ENCODE assay signal across 1 cellular context in the genomic region with DNA sequence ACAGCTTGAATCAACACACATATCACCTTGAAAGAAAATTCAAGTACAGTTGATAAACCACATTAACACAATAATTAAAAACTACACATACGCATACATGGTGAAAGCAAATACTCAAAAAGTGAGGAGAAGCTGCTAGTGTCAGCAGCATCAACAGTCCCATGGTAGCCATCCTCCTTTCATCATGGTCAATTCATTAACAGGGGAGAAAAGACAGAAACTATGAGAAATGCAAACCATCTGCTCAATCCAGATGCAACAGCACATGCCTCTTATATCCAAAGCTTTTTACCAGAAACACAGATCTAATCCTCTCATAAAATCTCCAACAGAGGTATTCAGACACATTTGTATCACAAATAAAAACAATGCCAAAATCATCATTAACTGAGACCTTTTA.
TF ChIP-seq lines count a peak whose summit lies in the region.

No MANE protein-coding gene starts in this region.

TF ChIP-seq in SK-N-SH, 30 proteins besides CTCF, POLR2A, EP300 and RAD21 (continued from another document):
- TF ChIP-seq POLR2AphosphoS5 (IDR thresholded peaks at IDR 0.05; ENCODE audit: low read depth, low read length) = peak; percentile 83
- TF ChIP-seq USF2 (IDR thresholded peaks at IDR 0.05; ENCODE audit: borderline replicate concordance, low read depth, low read length) = no peak
- no peak for TF ChIP-seq SMC3 (IDR thresholded peaks at IDR 0.05; ENCODE audit: low read depth, low read length)
- TF ChIP-seq JUND (IDR thresholded peaks at IDR 0.05) = no peak
- TF ChIP-seq SIN3A (IDR thresholded peaks at IDR 0.05; ENCODE audit: borderline replicate concordance, low read depth, low read length) = no peak
- TF ChIP-seq, protein P1, sequence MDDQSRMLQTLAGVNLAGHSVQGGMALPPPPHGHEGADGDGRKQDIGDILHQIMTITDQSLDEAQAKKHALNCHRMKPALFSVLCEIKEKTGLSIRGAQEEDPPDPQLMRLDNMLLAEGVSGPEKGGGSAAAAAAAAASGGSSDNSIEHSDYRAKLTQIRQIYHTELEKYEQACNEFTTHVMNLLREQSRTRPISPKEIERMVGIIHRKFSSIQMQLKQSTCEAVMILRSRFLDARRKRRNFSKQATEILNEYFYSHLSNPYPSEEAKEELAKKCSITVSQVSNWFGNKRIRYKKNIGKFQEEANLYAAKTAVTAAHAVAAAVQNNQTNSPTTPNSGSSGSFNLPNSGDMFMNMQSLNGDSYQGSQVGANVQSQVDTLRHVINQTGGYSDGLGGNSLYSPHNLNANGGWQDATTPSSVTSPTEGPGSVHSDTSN (IDR thresholded peaks at IDR 0.05) = peak; percentile 45; the same call in 1 of the 2 replicates
- peak; percentile 97 for TF ChIP-seq RCOR1 (IDR thresholded peaks at IDR 0.05; ENCODE audit: low read length)
- TF ChIP-seq NFIC (IDR thresholded peaks at IDR 0.05; ENCODE audit: borderline replicate concordance) = no peak
- TF ChIP-seq FOSL2 (IDR thresholded peaks at IDR 0.05; ENCODE audit: borderline replicate concordance, low read depth) = no peak
